26 cellular contexts compared by ENCODE assay signal in genomic region chr20:22546344-22546743, GRCh38. TPM values are rescaled to one million over a fixed set of nuclear protein-coding genes. Genes with fewer than 3 reads are reported as not detected.
A peak's percentile ranks its signal among the peaks of the same experiment; 100 is the strongest.
DNase-seq lines count a peak whose midpoint lies in the region; ATAC-seq lines count a peak whose summit lies in the region.
"Had no signal": no experiment of that assay in that cellular context is flagged by ENCODE, and none has a peak within 500 bp of the region (broad histone marks: within the 10 kb centered on the region; RNA-seq: fewer than 3 reads in every experiment).

No MANE protein-coding gene starts in this region.

- H4K20me1 ChIP-seq in BLaER1 treated with 17β-estradiol and CSF1 and Interleukin-3, amounts not matched to agents 10 nM and 100 nM: no peaks in the 10 kb centered on the region

- peak; percentile 32 for DNase-seq in NCI-H345 (lab: John Stamatoyannopoulos, UW)
- no peak for DNase-seq in NCI-H345 treated with DMSO at 0.1 percent for 48 hours (lab: John Stamatoyannopoulos, UW; ENCODE audit: unreplicated experiment)
- peak; percentile 43 for DNase-seq in NCI-H2029 (lab: John Stamatoyannopoulos, UW)
- peak; percentile 74 for DNase-seq in NCI-H510A treated with DMSO at 0.1 percent for 48 hours (lab: John Stamatoyannopoulos, UW)
- no peak for DNase-seq in left colon
- DNase-seq in SJCRH30: no peak
- DNase-seq: CD4-positive, alpha-beta T cell; DMS79 treated with DMSO at 0.1 percent for 48 hours; GF-D8; IMR-90; KG1; MM.1S; NCI-H1048; NCI-H1694; NCI-H2081 treated with DMSO at 0.1 percent for 48 hours; NCI-H82; SIG-M5; SK-N-SH; T-helper 17 cell had no signal

- peaks cover 0 to 4% (median 0%) of the 10 kb centered on the region in 11 experiments; a peak in 1 of 22 replicates for H3K36me3 ChIP-seq in BLaER1 treated with 17β-estradiol and CSF1 and Interleukin-3, amounts not matched to agents 10 nM and 100 nM
- no peaks in the 10 kb centered on the region for H3K36me3 ChIP-seq in SJCRH30

- intact Hi-C loops in left colon (cut with DNase I, micrococcal nuclease): no loop called here

- H3K4me1 ChIP-seq in BLaER1 treated with 17β-estradiol and CSF1 and Interleukin-3, amounts not matched to agents 10 nM and 100 nM: peaks cover 19 to 55% (median 36%) of the 10 kb centered on the region in 10 experiments
- H3K4me1 ChIP-seq in SJCRH30: no peaks in the 10 kb centered on the region

- peak overlapping the region in 9 of 11 experiments; percentile 39 to 79 (median 56); a peak in 17 of 22 replicates for H3K27ac ChIP-seq in BLaER1 treated with 17β-estradiol and CSF1 and Interleukin-3, amounts not matched to agents 10 nM and 100 nM
- H3K27ac ChIP-seq in SJCRH30: no peak overlapping the region
- H3K27ac ChIP-seq: 22Rv1, RWPE1 had no signal

- peak overlapping the region in 1 of 10 experiments; percentile 29; a peak in 3 of 20 replicates for H3K4me3 ChIP-seq in BLaER1 treated with 17β-estradiol and CSF1 and Interleukin-3, amounts not matched to agents 10 nM and 100 nM
- no peak overlapping the region for H3K4me3 ChIP-seq in SJCRH30

- ATAC-seq in left colon: no peak
- ATAC-seq: HCT116, Panc1, T-helper 17 cell had no signal

- peaks cover 8 to 30% (median 23%) of the 10 kb centered on the region in 11 experiments for H3K9me3 ChIP-seq in BLaER1 treated with 17β-estradiol and CSF1 and Interleukin-3, amounts not matched to agents 10 nM and 100 nM (replicated peaks in 1 of 11)
- peaks cover 5% of the 10 kb centered on the region; the same call in 1 of the 2 replicates for H3K9me3 ChIP-seq in SJCRH30 (replicated peaks)
- H3K9me3 ChIP-seq: SK-N-SH had no signal

- H3K4me2 ChIP-seq in BLaER1 treated with 17β-estradiol and CSF1 and Interleukin-3, amounts not matched to agents 10 nM and 100 nM: peak overlapping the region; percentile 59 to 86 (median 72)
- H3K4me2 ChIP-seq: SK-N-SH had no signal

- no peaks in the 10 kb centered on the region for H3K27me3 ChIP-seq in BLaER1 treated with 17β-estradiol and CSF1 and Interleukin-3, amounts not matched to agents 10 nM and 100 nM
- H3K27me3 ChIP-seq in SJCRH30: no peaks in the 10 kb centered on the region

- H3K9ac ChIP-seq in BLaER1 treated with 17β-estradiol and CSF1 and Interleukin-3, amounts not matched to agents 10 nM and 100 nM: peak overlapping the region in 7 of 11 experiments; percentile 4 to 46 (median 19); a peak in 6 of 22 replicates
- H3K9ac ChIP-seq: SK-N-SH had no signal

RNA-seq across cellular contexts. Expression of gene FOXA2, which starts 38.0 kb away (rescaled TPM):
- total RNA-seq in left colon: 10 to 100 TPM; 15.4 to 37.0 TPM
- total RNA-seq in SJCRH30 (2014; rRNA removed; shearing (Covaris generic)): 2.7 and 3.2 TPM in 2 replicates
- total RNA-seq: CD4-positive, alpha-beta T cell; IMR-90; NCI-H460; OCI-LY7; T-helper 17 cell had no signal

Comparison
In these comparisons a context has a peak if more than half of its experiments do, and no peak if none do; other contexts are left out.
1. DNase-seq: peak in NCI-H345 (single experiment), NCI-H2029 (single experiment) and NCI-H510A treated with DMSO at 0.1 percent for 48 hours (single experiment); none in NCI-H345 treated with DMSO at 0.1 percent for 48 hours (single experiment), left colon (0 of 2) and SJCRH30 (0 of 2).